ENCODE assay signal across 14 cellular contexts in genomic region chr20:3240776-3241363, GRCh38. TPM values are rescaled to one million over a fixed set of nuclear protein-coding genes. Genes with fewer than 3 reads are reported as not detected.
DNase-seq lines count a peak whose midpoint lies in the region; ATAC-seq and TF ChIP-seq lines count a peak whose summit lies in the region.
"Had no signal": no experiment of that assay in that cellular context is flagged by ENCODE, and none has a peak within 500 bp of the region (broad histone marks: within the 10 kb centered on the region; RNA-seq: fewer than 3 reads in every experiment).

No MANE protein-coding gene starts in this region.

- no peaks in the 10 kb centered on the region for H3K9me3 Mint-ChIP-seq in activated naive CD8-positive, alpha-beta T cell (ENCODE audit: low read depth)
- no peaks in the 10 kb centered on the region for H3K9me3 Mint-ChIP-seq in activated naive CD8-positive, alpha-beta T cell treated with anti-CD3 and anti-CD28 coated beads, Interleukin-2, amount 50 U/mL, for 24 hours
- H3K9me3 Mint-ChIP-seq in activated T-helper 17 cell treated with anti-CD3 and anti-CD28 coated beads, Interleukin-2, amount 50 U/mL, for 72 hours, result no peaks in the 10 kb centered on the region
- H3K9me3 Mint-ChIP-seq in glutamatergic neuron (ENCODE audit: unreplicated experiment), result peaks cover 8% of the 10 kb centered on the region

- DNase-seq in activated naive CD8-positive, alpha-beta T cell treated with anti-CD3 and anti-CD28 coated beads, Interleukin-2, amount 50 U/mL, for 24 hours, result no peak
- no peak for DNase-seq in glutamatergic neuron
- DNase-seq in smooth muscle cell (lab: John Stamatoyannopoulos, UW; ENCODE audit: unreplicated experiment), result no peak
- DNase-seq in amniotic stem cell (lab: John Stamatoyannopoulos, UW), result no peak
- no peak for DNase-seq in MG63
- DNase-seq: AML-193; NCI-H1092 treated with DMSO at 0.1 percent for 48 hours; NCI-H510A; stimulated activated naive CD4-positive, alpha-beta T cell had no signal

- no peaks in the 10 kb centered on the region for H3K79me2 ChIP-seq in smooth muscle cell (ENCODE audit: low read depth)
- H3K79me2 ChIP-seq: hepatocyte had no signal

- H3K27me3 Mint-ChIP-seq in activated naive CD8-positive, alpha-beta T cell, result peaks cover 20% of the 10 kb centered on the region
- H3K27me3 Mint-ChIP-seq in activated naive CD8-positive, alpha-beta T cell treated with anti-CD3 and anti-CD28 coated beads, Interleukin-2, amount 50 U/mL, for 24 hours, result peaks cover 56% of the 10 kb centered on the region
- peaks cover 29% of the 10 kb centered on the region for H3K27me3 Mint-ChIP-seq in activated T-helper 17 cell treated with anti-CD3 and anti-CD28 coated beads, Interleukin-2, amount 50 U/mL, for 72 hours
- H3K27me3 Mint-ChIP-seq in glutamatergic neuron (ENCODE audit: unreplicated experiment), result peaks cover 18% of the 10 kb centered on the region

- peak overlapping the region; percentile 93 for H3K4me2 ChIP-seq in smooth muscle cell

- ATAC-seq in activated naive CD8-positive, alpha-beta T cell treated with anti-CD3 and anti-CD28 coated beads, Interleukin-2, amount 50 U/mL, for 24 hours, result no peak
- ATAC-seq in activated T-helper 17 cell treated with anti-CD3 and anti-CD28 coated beads, Interleukin-2, amount 50 U/mL, for 72 hours (replicated peaks), result no peak
- no peak for ATAC-seq in GM19463 (IDR thresholded peaks at IDR 0.05; ENCODE audit: unreplicated experiment)

- H3K27ac ChIP-seq in smooth muscle cell (ENCODE audit: low read depth), result no peak overlapping the region
- H3K27ac ChIP-seq: ascending aorta, hepatocyte had no signal

- H3K9me3 ChIP-seq in smooth muscle cell (replicated peaks; ENCODE audit: low read depth), result no peaks in the 10 kb centered on the region
- H3K9me3 ChIP-seq in MG63, result no peaks in the 10 kb centered on the region
- H3K9me3 ChIP-seq: ascending aorta had no signal

- peak overlapping the region; percentile 63 for H3K4me3 Mint-ChIP-seq in activated naive CD8-positive, alpha-beta T cell
- no peak overlapping the region for H3K4me3 Mint-ChIP-seq in activated naive CD8-positive, alpha-beta T cell treated with anti-CD3 and anti-CD28 coated beads, Interleukin-2, amount 50 U/mL, for 24 hours
- peak overlapping the region; percentile 9 for H3K4me3 Mint-ChIP-seq in activated T-helper 17 cell treated with anti-CD3 and anti-CD28 coated beads, Interleukin-2, amount 50 U/mL, for 72 hours
- H3K4me3 Mint-ChIP-seq in glutamatergic neuron (ENCODE audit: unreplicated experiment), result peak overlapping the region; percentile 55

- H3F3A ChIP-seq in smooth muscle cell (ENCODE audit: low read depth), result no peaks in the 10 kb centered on the region

- WGBS in smooth muscle cell (ENCODE audit: low lambda C conversion rate), result 92% methylated on average over 15 of the region's 15 CpGs

- no peaks in the 10 kb centered on the region for H3K36me3 Mint-ChIP-seq in activated naive CD8-positive, alpha-beta T cell
- H3K36me3 Mint-ChIP-seq in activated naive CD8-positive, alpha-beta T cell treated with anti-CD3 and anti-CD28 coated beads, Interleukin-2, amount 50 U/mL, for 24 hours (ENCODE audit: low read depth), result no peaks in the 10 kb centered on the region
- H3K36me3 Mint-ChIP-seq in activated T-helper 17 cell treated with anti-CD3 and anti-CD28 coated beads, Interleukin-2, amount 50 U/mL, for 72 hours (ENCODE audit: low read depth), result no peaks in the 10 kb centered on the region
- no peaks in the 10 kb centered on the region for H3K36me3 Mint-ChIP-seq in glutamatergic neuron (ENCODE audit: unreplicated experiment)

- H3K4me1 Mint-ChIP-seq in activated naive CD8-positive, alpha-beta T cell (ENCODE audit: low read depth), result peaks cover 14% of the 10 kb centered on the region
- peaks cover 18% of the 10 kb centered on the region for H3K4me1 Mint-ChIP-seq in activated naive CD8-positive, alpha-beta T cell treated with anti-CD3 and anti-CD28 coated beads, Interleukin-2, amount 50 U/mL, for 24 hours
- no peaks in the 10 kb centered on the region for H3K4me1 Mint-ChIP-seq in activated T-helper 17 cell treated with anti-CD3 and anti-CD28 coated beads, Interleukin-2, amount 50 U/mL, for 72 hours
- peaks cover 12% of the 10 kb centered on the region for H3K4me1 Mint-ChIP-seq in glutamatergic neuron (ENCODE audit: low read depth, unreplicated experiment)

- no peak for TF ChIP-seq CTCF in glutamatergic neuron (IDR thresholded peaks at IDR 0.05; ENCODE audit: partially characterized antibody, unreplicated experiment)
- TF ChIP-seq CTCF in smooth muscle cell (IDR thresholded peaks at IDR 0.05; ENCODE audit: borderline replicate concordance, insufficient read depth, poor library complexity, severe bottlenecking), result no peak

- H3K4me3 ChIP-seq in smooth muscle cell (peak overlapping the region; percentile 68), MG63 (no peak overlapping the region)
- H3K4me3 ChIP-seq: hepatocyte had no signal

- peak overlapping the region; percentile 50 for H3K27ac Mint-ChIP-seq in activated naive CD8-positive, alpha-beta T cell
- H3K27ac Mint-ChIP-seq in activated naive CD8-positive, alpha-beta T cell treated with anti-CD3 and anti-CD28 coated beads, Interleukin-2, amount 50 U/mL, for 24 hours, result no peak overlapping the region
- no peak overlapping the region for H3K27ac Mint-ChIP-seq in activated T-helper 17 cell treated with anti-CD3 and anti-CD28 coated beads, Interleukin-2, amount 50 U/mL, for 72 hours
- H3K27ac Mint-ChIP-seq in glutamatergic neuron (ENCODE audit: unreplicated experiment), result no peak overlapping the region

- H3K27me3 ChIP-seq in smooth muscle cell (ENCODE audit: low read depth) (peaks cover 43% of the 10 kb centered on the region), MG63 (peaks cover 16% of the 10 kb centered on the region)

- H2AFZ ChIP-seq in smooth muscle cell (ENCODE audit: low read depth), result no peak overlapping the region

- H3K36me3 ChIP-seq in smooth muscle cell (ENCODE audit: low read depth), result no peaks in the 10 kb centered on the region
- H3K36me3 ChIP-seq in MG63, result no peaks in the 10 kb centered on the region
- H3K36me3 ChIP-seq: ascending aorta had no signal

- peaks cover 6% of the 10 kb centered on the region for H3K4me1 ChIP-seq in smooth muscle cell (ENCODE audit: low read depth)

- no peaks in the 10 kb centered on the region for H4K20me1 ChIP-seq in smooth muscle cell (ENCODE audit: low read depth)

- no peak overlapping the region for H3K9ac ChIP-seq in smooth muscle cell (ENCODE audit: low read depth)

RNA-seq across cellular contexts. Expression of gene SLC4A11, which starts 1.9 kb away (rescaled TPM):
- total RNA-seq in activated T-helper 17 cell treated with anti-CD3 and anti-CD28 coated beads, Interleukin-2, amount 50 U/mL, for 72 hours, result 1 to 10 TPM in 1 of 2 donors, under 1 TPM in 1; 0.26 to 2.0 TPM
- total RNA-seq in glutamatergic neuron (ENCODE audit: unreplicated experiment) (27.2 TPM), smooth muscle cell (0.27 and 0.45 TPM in 2 replicates)
- 1.5 and 3.4 TPM in 2 replicates for polyA plus RNA-seq in smooth muscle cell
- 0.20 TPM in 1 of 2 replicates, not detected in the other for total RNA-seq in MG63 (2014; rRNA removed; shearing (Covaris generic); ENCODE audit: low replicate concordance)

RNA-seq across cellular contexts. Expression of gene ITPA, which starts 31.6 kb away (rescaled TPM):
- total RNA-seq in activated T-helper 17 cell treated with anti-CD3 and anti-CD28 coated beads, Interleukin-2, amount 50 U/mL, for 72 hours, result 10 to 100 TPM; 45.0 to 85.6 TPM
- total RNA-seq in glutamatergic neuron (ENCODE audit: unreplicated experiment) (72.1 TPM), smooth muscle cell (18.9 and 20.4 TPM in 2 replicates)
- polyA plus RNA-seq in smooth muscle cell, result 51.6 and 55.8 TPM in 2 replicates
- total RNA-seq in MG63 (2014; rRNA removed; shearing (Covaris generic); ENCODE audit: low replicate concordance), result 41.3 and 48.5 TPM in 2 replicates

RNA-seq across cellular contexts. Expression of gene DDRGK1, which starts 36.4 kb away (rescaled TPM):
- 10 to 100 TPM; 67.7 to 71.2 TPM for total RNA-seq in activated T-helper 17 cell treated with anti-CD3 and anti-CD28 coated beads, Interleukin-2, amount 50 U/mL, for 72 hours
- total RNA-seq in glutamatergic neuron (ENCODE audit: unreplicated experiment) (59.3 TPM), smooth muscle cell (20.4 and 55.4 TPM in 2 replicates)
- 48.0 and 66.6 TPM in 2 replicates for polyA plus RNA-seq in smooth muscle cell
- total RNA-seq in MG63 (2014; rRNA removed; shearing (Covaris generic); ENCODE audit: low replicate concordance), result 21.7 and 33.5 TPM in 2 replicates
